Comparison of ENCODE assay signal across 17 cellular contexts in genomic region chr6:151352410-151353399, GRCh38. TPM values are rescaled to one million over a fixed set of nuclear protein-coding genes. Genes with fewer than 3 reads are reported as not detected.
DNase-seq lines count a peak whose midpoint lies in the region; ATAC-seq and TF ChIP-seq lines count a peak whose summit lies in the region.
"Had no signal": no experiment of that assay in that cellular context is flagged by ENCODE, and none has a peak within 500 bp of the region (broad histone marks: within the 10 kb centered on the region; RNA-seq: fewer than 3 reads in every experiment).

No MANE protein-coding gene starts in this region.

- H3K18ac ChIP-seq in trophoblast cell (ENCODE audit: low read length) = no peak overlapping the region

- H3K4me1 ChIP-seq in endodermal cell (ENCODE audit: control insufficient read depth, insufficient read depth, low read length) (no peaks in the 10 kb centered on the region), trophoblast cell (ENCODE audit: control insufficient read depth in 1 of 2, insufficient read depth in 2 of 2, low read length in 2 of 2) (peaks cover 0 to 5% of the 10 kb centered on the region in 2 experiments)
- H3K4me1 ChIP-seq: HAP-1, Peyer's patch had no signal

- H4K8ac ChIP-seq in trophoblast cell (ENCODE audit: low read depth, low read length) = no peak overlapping the region

- H4K12ac ChIP-seq in trophoblast cell (ENCODE audit: low read depth, low read length) = no peak overlapping the region

- no peak overlapping the region for H3K4me3 Mint-ChIP-seq in activated CD8-positive, alpha-beta T cell treated with anti-CD3 and anti-CD28 coated beads, Interleukin-2, amount 10 ng/mL, durations not matched to agents 7 days and 5 days
- H3K4me3 Mint-ChIP-seq in activated CD8-positive, alpha-beta T cell treated with anti-CD3 and anti-CD28 coated beads for 36 hours = no peak overlapping the region
- no peak overlapping the region for H3K4me3 Mint-ChIP-seq in endodermal cell
- H3K4me3 Mint-ChIP-seq: B cell had no signal

- H3K9me3 ChIP-seq in endodermal cell (ENCODE audit: control insufficient read depth, low read length) = no peaks in the 10 kb centered on the region
- no peaks in the 10 kb centered on the region for H3K9me3 ChIP-seq in trophoblast cell (ENCODE audit: insufficient read depth, low read depth, low read length)
- H3K9me3 ChIP-seq: HAP-1, Peyer's patch had no signal

- H2AFZ ChIP-seq in trophoblast cell (ENCODE audit: insufficient read depth, low read length, poor library complexity) = no peak overlapping the region

- H3K9ac ChIP-seq in endodermal cell (ENCODE audit: extremely low read depth, low read length, poor library complexity, severe bottlenecking) (no peak overlapping the region), trophoblast cell (ENCODE audit: low read length) (no peak overlapping the region)

- no peaks in the 10 kb centered on the region for H3K27me3 Mint-ChIP-seq in activated CD8-positive, alpha-beta T cell treated with anti-CD3 and anti-CD28 coated beads, Interleukin-2, amount 10 ng/mL, durations not matched to agents 7 days and 5 days (ENCODE audit: low read depth)
- H3K27me3 Mint-ChIP-seq in activated CD8-positive, alpha-beta T cell treated with anti-CD3 and anti-CD28 coated beads for 36 hours = no peaks in the 10 kb centered on the region
- no peaks in the 10 kb centered on the region for H3K27me3 Mint-ChIP-seq in endodermal cell (ENCODE audit: insufficient read depth)
- H3K27me3 Mint-ChIP-seq: B cell had no signal

- intact Hi-C loops in activated CD8-positive, alpha-beta T cell treated with anti-CD3 and anti-CD28 coated beads for 36 hours (cut with micrococcal nuclease) = no loop called here

- 92 to 97% methylated on average over 19 of the region's 19 CpGs for WGBS in endodermal cell (ENCODE audit: insufficient coverage in 1 of 2, insufficient read length in 1 of 2), 2 experiments
- no CpG with 5 or more reads among the region's 19 CpGs for WGBS in trophoblast cell (ENCODE audit: extremely low coverage, insufficient coverage, insufficient read length)

- H2AK5ac ChIP-seq in trophoblast cell (ENCODE audit: low read length) = no peak overlapping the region

- H3K14ac ChIP-seq in trophoblast cell (ENCODE audit: low read length) = peak overlapping the region; percentile 2

- H3K4ac ChIP-seq in trophoblast cell (ENCODE audit: low read depth, low read length) = no peak overlapping the region

- H3K36me3 Mint-ChIP-seq in activated CD8-positive, alpha-beta T cell treated with anti-CD3 and anti-CD28 coated beads, Interleukin-2, amount 10 ng/mL, durations not matched to agents 7 days and 5 days (ENCODE audit: low read depth) = peaks cover under 1% of the 10 kb centered on the region
- H3K36me3 Mint-ChIP-seq in activated CD8-positive, alpha-beta T cell treated with anti-CD3 and anti-CD28 coated beads for 36 hours (ENCODE audit: low read depth) = no peaks in the 10 kb centered on the region
- H3K36me3 Mint-ChIP-seq in endodermal cell (ENCODE audit: low read depth) = peaks cover 12% of the 10 kb centered on the region

- POLR2A ChIA-PET in activated CD8-positive, alpha-beta T cell treated with anti-CD3 and anti-CD28 coated beads, Interleukin-2, amount 10 ng/mL, durations not matched to agents 7 days and 5 days (lab: Charles Lee) = interaction anchor here (0.8 kb wide), 1 partner anchor 1375 kb away, joined by 3 read pairs; no protein-coding TSS in a partner anchor
- POLR2A ChIA-PET in activated CD8-positive, alpha-beta T cell treated with anti-CD3 and anti-CD28 coated beads for 36 hours (lab: Charles Lee) = interaction anchor here (1.3 kb wide), 1 partner anchor 16 kb away, joined by 3 read pairs; no protein-coding TSS in a partner anchor

- H3K36me3 ChIP-seq in endodermal cell (ENCODE audit: control insufficient read depth, insufficient read depth, low read length) (peaks cover 13% of the 10 kb centered on the region), trophoblast cell (ENCODE audit: control insufficient read depth in 1 of 2, insufficient read depth in 2 of 2, low read length in 2 of 2) (peaks cover 4 to 7% of the 10 kb centered on the region in 2 experiments)

- H3K27ac ChIP-seq in endodermal cell (ENCODE audit: low read depth, low read length) (no peak overlapping the region), trophoblast cell (ENCODE audit: low read depth, low read length) (no peak overlapping the region)
- H3K27ac ChIP-seq: Peyer's patch had no signal

- no peak overlapping the region for H3K4me2 ChIP-seq in trophoblast cell (ENCODE audit: low read length)

- H3K27ac Mint-ChIP-seq in activated CD8-positive, alpha-beta T cell treated with anti-CD3 and anti-CD28 coated beads, Interleukin-2, amount 10 ng/mL, durations not matched to agents 7 days and 5 days = no peak overlapping the region
- no peak overlapping the region for H3K27ac Mint-ChIP-seq in activated CD8-positive, alpha-beta T cell treated with anti-CD3 and anti-CD28 coated beads for 36 hours
- no peak overlapping the region for H3K27ac Mint-ChIP-seq in endodermal cell
- H3K27ac Mint-ChIP-seq: B cell had no signal

- H3K79me1 ChIP-seq in trophoblast cell (ENCODE audit: low read length) = peaks cover 4% of the 10 kb centered on the region

- H4K91ac ChIP-seq in trophoblast cell (ENCODE audit: low read depth, low read length) = no peak overlapping the region

- H3K4me1 Mint-ChIP-seq in activated CD8-positive, alpha-beta T cell treated with anti-CD3 and anti-CD28 coated beads, Interleukin-2, amount 10 ng/mL, durations not matched to agents 7 days and 5 days (ENCODE audit: low read depth) = peaks cover 2% of the 10 kb centered on the region
- peaks cover under 1% of the 10 kb centered on the region for H3K4me1 Mint-ChIP-seq in activated CD8-positive, alpha-beta T cell treated with anti-CD3 and anti-CD28 coated beads for 36 hours (ENCODE audit: low read depth)
- no peaks in the 10 kb centered on the region for H3K4me1 Mint-ChIP-seq in endodermal cell
- H3K4me1 Mint-ChIP-seq: B cell had no signal

- no peak overlapping the region for H2BK120ac ChIP-seq in trophoblast cell (ENCODE audit: insufficient read depth, low read length, poor library complexity)

- H3K9me3 Mint-ChIP-seq in activated CD8-positive, alpha-beta T cell treated with anti-CD3 and anti-CD28 coated beads, Interleukin-2, amount 10 ng/mL, durations not matched to agents 7 days and 5 days (ENCODE audit: insufficient read depth) = no peaks in the 10 kb centered on the region
- no peaks in the 10 kb centered on the region for H3K9me3 Mint-ChIP-seq in activated CD8-positive, alpha-beta T cell treated with anti-CD3 and anti-CD28 coated beads for 36 hours
- H3K9me3 Mint-ChIP-seq in endodermal cell = no peaks in the 10 kb centered on the region

- DNase-seq in activated CD8-positive, alpha-beta T cell treated with anti-CD3 and anti-CD28 coated beads, Interleukin-2, amount 10 ng/mL, durations not matched to agents 7 days and 5 days = no peak
- no peak for DNase-seq in activated CD8-positive, alpha-beta T cell treated with anti-CD3 and anti-CD28 coated beads for 36 hours
- DNase-seq in NOMO-1 treated with dmso at 0.1 percent for 144 hours (lab: John Stamatoyannopoulos, UW; ENCODE audit: unreplicated experiment) = peak; percentile 7
- peak; percentile 24 for DNase-seq in endodermal cell
- DNase-seq in trophoblast cell = no peak
- no peak for DNase-seq in SHP77 (lab: John Stamatoyannopoulos, UW)
- DNase-seq in GM10266 (ENCODE audit: extremely low spot score) = no peak
- DNase-seq in stimulated activated CD4-positive, alpha-beta T cell treated with anti-CD3 and anti-CD28 coated beads, Interleukin-4, amount 100 ng/mL, for 24 hours = no peak
- DNase-seq: 8988T, DMS79 treated with DMSO at 0.1 percent for 48 hours, KG1, MV-4-11, NCI-H1694 treated with DMSO at 0.1 percent for 48 hours, NCI-H524, Peyer's patch had no signal

- CTCF ChIA-PET in activated CD8-positive, alpha-beta T cell treated with anti-CD3 and anti-CD28 coated beads, Interleukin-2, amount 10 ng/mL, durations not matched to agents 7 days and 5 days (lab: Charles Lee) = interaction anchor here (0.7 to 1.6 kb wide), 4 partner anchors 17 to 461 kb away, joined by 3 to 5 read pairs (median 4); no protein-coding TSS in a partner anchor
- CTCF ChIA-PET in activated CD8-positive, alpha-beta T cell treated with anti-CD3 and anti-CD28 coated beads for 36 hours (lab: Charles Lee) = interaction anchor here (1.4 kb wide), 1 partner anchor 29 kb away, joined by 6 read pairs; no protein-coding TSS in a partner anchor

- H3K23ac ChIP-seq in trophoblast cell (ENCODE audit: low read length) = no peak overlapping the region

- H2BK12ac ChIP-seq in trophoblast cell (ENCODE audit: low read length) = no peak overlapping the region

- peak; percentile 39 for ATAC-seq in activated CD8-positive, alpha-beta T cell treated with anti-CD3 and anti-CD28 coated beads, Interleukin-2, amount 10 ng/mL, durations not matched to agents 7 days and 5 days
- no peak for ATAC-seq in activated CD8-positive, alpha-beta T cell treated with anti-CD3 and anti-CD28 coated beads for 36 hours

- TF ChIP-seq CTCF in activated CD8-positive, alpha-beta T cell treated with anti-CD3 and anti-CD28 coated beads for 36 hours (IDR thresholded peaks at IDR 0.05) = no peak
- TF ChIP-seq CTCF in endodermal cell (conservative IDR thresholded peaks at IDR 0.05) (no peak), GM10266 (IDR thresholded peaks at IDR 0.05; ENCODE audit: control insufficient read depth, insufficient read depth, low read depth, missing control alignments) (no peak)

- no peaks in the 10 kb centered on the region for H3K79me2 ChIP-seq in trophoblast cell (ENCODE audit: control insufficient read depth, insufficient read depth, low read length, poor library complexity)

- H3K4me3 ChIP-seq in endodermal cell (ENCODE audit: low read length) (no peak overlapping the region), trophoblast cell (ENCODE audit: low read depth, low read length) (no peak overlapping the region)
- H3K4me3 ChIP-seq: HAP-1, Peyer's patch had no signal

- H2BK5ac ChIP-seq in trophoblast cell (ENCODE audit: low read depth, low read length, poor library complexity) = no peak overlapping the region

- no peaks in the 10 kb centered on the region for H3K27me3 ChIP-seq in endodermal cell (ENCODE audit: control insufficient read depth, insufficient read depth, low read length, poor library complexity, severe bottlenecking)
- no peaks in the 10 kb centered on the region for H3K27me3 ChIP-seq in trophoblast cell (ENCODE audit: insufficient read depth, low read length)
- H3K27me3 ChIP-seq: Peyer's patch had no signal

RNA-seq across cellular contexts. Expression of gene ZBTB2, which starts 38.7 kb away (rescaled TPM):
- 10 to 100 TPM; 24.0 to 25.6 TPM for total RNA-seq in activated CD8-positive, alpha-beta T cell treated with anti-CD3 and anti-CD28 coated beads, Interleukin-2, amount 10 ng/mL, durations not matched to agents 7 days and 5 days
- 10 to 100 TPM; 16.5 to 16.7 TPM for total RNA-seq in activated CD8-positive, alpha-beta T cell treated with anti-CD3 and anti-CD28 coated beads for 36 hours
- 10 to 100 TPM; 11.4 to 15.2 TPM for total RNA-seq in endodermal cell
- polyA plus RNA-seq in endodermal cell (2013, experiment 1 of 2) = 11.3 TPM
- 11.1 TPM for polyA plus RNA-seq in endodermal cell (2013, experiment 2 of 2)
- polyA plus RNA-seq in trophoblast cell (2013) = 26.4 and 27.4 TPM in 2 replicates

Comparison
In these comparisons a context has a peak if more than half of its experiments do, and no peak if none do; other contexts are left out.
1. DNase-seq: peak in NOMO-1 treated with dmso at 0.1 percent for 144 hours (single experiment) and endodermal cell (single experiment); none in activated CD8-positive, alpha-beta T cell treated with anti-CD3 and anti-CD28 coated beads, Interleukin-2, amount 10 ng/mL, durations not matched to agents 7 days and 5 days (single experiment), activated CD8-positive, alpha-beta T cell treated with anti-CD3 and anti-CD28 coated beads for 36 hours (single experiment), trophoblast cell (0 of 2), SHP77 (0 of 2), GM10266 (single experiment) and stimulated activated CD4-positive, alpha-beta T cell treated with anti-CD3 and anti-CD28 coated beads, Interleukin-4, amount 100 ng/mL, for 24 hours (single experiment).